9 cellular contexts compared by ENCODE assay signal in genomic region chr9:124008307-124008854, GRCh38. TPM values are rescaled to one million over a fixed set of nuclear protein-coding genes. Genes with fewer than 3 reads are reported as not detected.
DNase-seq lines count a peak whose midpoint lies in the region; ATAC-seq and TF ChIP-seq lines count a peak whose summit lies in the region.
"Had no signal": no experiment of that assay in that cellular context is flagged by ENCODE, and none has a peak within 500 bp of the region (broad histone marks: within the 10 kb centered on the region; RNA-seq: fewer than 3 reads in every experiment).

No MANE protein-coding gene starts in this region.

- peaks cover 50% of the 10 kb centered on the region for H3K4me1 Mint-ChIP-seq in CD14-positive monocyte

- peaks cover 42% of the 10 kb centered on the region for H3K4me1 ChIP-seq in ES-I3 (ENCODE audit: insufficient read depth, low read length)

- ATAC-seq in HG02610 (IDR thresholded peaks at IDR 0.05; ENCODE audit: unreplicated experiment) = no peak

- H3K27me3 Mint-ChIP-seq in CD14-positive monocyte (ENCODE audit: low read depth in 3 of 3) = peaks cover 87 to 99% (median 95%) of the 10 kb centered on the region in 3 donors

- peak; percentile 33 for DNase-seq in AG20443 (ENCODE audit: low spot score)
- DNase-seq in SW480 (ENCODE audit: low spot score) = peak; percentile 36
- DNase-seq in islet precursor cell = peak; percentile 76
- DNase-seq in NCI-H2107 (lab: John Stamatoyannopoulos, UW) = no peak
- no peak for DNase-seq in activated CD4-positive, CD25-positive, alpha-beta regulatory T cell (lab: John Stamatoyannopoulos, UW)
- DNase-seq in CD14-positive monocyte (ENCODE audit: low spot score) = no peak
- DNase-seq: transverse colon had no signal

- peak overlapping the region in 1 of 2 donors; percentile 85 for H3K4me3 Mint-ChIP-seq in CD14-positive monocyte

- TF ChIP-seq CTCF in CD14-positive monocyte (IDR thresholded peaks at IDR 0.05) = no peak

- no peaks in the 10 kb centered on the region for H3K36me3 ChIP-seq in ES-I3 (ENCODE audit: insufficient read depth, low read length)
- H3K36me3 ChIP-seq: transverse colon had no signal

- peak overlapping the region; percentile 57; the same call in 1 of the 2 replicates for H3K9ac ChIP-seq in ES-I3 (ENCODE audit: low read depth, low read length)

- peaks cover 0 to 45% (median 20%) of the 10 kb centered on the region in 7 donors for H3K9me3 Mint-ChIP-seq in CD14-positive monocyte

- no peaks in the 10 kb centered on the region; the same call in 1 of the 2 replicates for H3K9me3 ChIP-seq in ES-I3 (ENCODE audit: control insufficient read depth, insufficient read depth, low read length)
- H3K9me3 ChIP-seq: transverse colon had no signal

- intact Hi-C loops in CD14-positive monocyte (cut with micrococcal nuclease) = no loop called here

- no peak overlapping the region for H3K27ac Mint-ChIP-seq in CD14-positive monocyte

- peaks cover 0 to 29% of the 10 kb centered on the region in 2 donors for H3K36me3 Mint-ChIP-seq in CD14-positive monocyte

RNA-seq across cellular contexts. Expression of gene LHX2, which starts 3.2 kb away (rescaled TPM):
- polyA plus RNA-seq in CD14-positive monocyte = not detected

Comparison
In these comparisons a context has a peak if more than half of its experiments do, and no peak if none do; other contexts are left out.
1. DNase-seq: peak in AG20443 (single experiment), SW480 (single experiment) and islet precursor cell (single experiment); none in NCI-H2107 (single experiment), activated CD4-positive, CD25-positive, alpha-beta regulatory T cell (0 of 4) and CD14-positive monocyte (single experiment).